ENCODE assay signal across 7 cellular contexts in the genomic region with DNA sequence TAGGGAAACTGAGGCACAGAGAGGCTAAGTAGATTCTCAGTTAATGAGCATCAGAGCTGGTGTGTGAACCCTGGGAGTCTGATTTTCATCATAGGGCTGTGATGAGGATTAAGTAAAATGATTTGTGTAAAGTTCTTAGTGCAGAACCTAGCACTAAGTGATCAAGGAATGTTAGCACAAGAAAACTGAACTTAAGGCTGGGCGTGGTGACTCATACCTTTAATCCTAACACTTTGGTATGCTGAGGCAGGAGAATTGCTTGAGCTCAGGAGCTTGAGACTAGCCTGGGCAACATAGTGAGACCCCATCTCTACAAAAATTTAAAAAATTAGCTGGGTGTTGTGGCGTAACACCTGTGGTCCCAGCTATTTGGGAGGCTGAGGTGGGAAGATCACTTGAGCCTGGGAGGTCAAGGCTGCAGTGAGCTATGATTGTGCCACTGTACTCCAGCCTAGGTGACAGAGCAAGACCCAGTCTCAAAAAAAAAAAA.
DNase-seq lines count a peak whose midpoint lies in the region; ATAC-seq, FAIRE-seq and TF ChIP-seq lines count a peak whose summit lies in the region.
"Not testable (repeated sequence)": the region's sequence is repeated elsewhere in the genome, so short reads cannot be mapped to it uniquely, and the experiment has no call there.

No MANE protein-coding gene starts in this region.

- CTCF ChIA-PET in MCF 10A (lab: Yijun Ruan, JAX): interaction anchor here (0.6 kb wide), 1 partner anchor 468 kb away, joined by 3 read pairs; the partner anchor contains the start of gene PDS5A

- H3K4me1 ChIP-seq in RWPE2 (ENCODE audit: insufficient read depth, poor library complexity, severe bottlenecking); esophagus (ENCODE audit: control insufficient read depth in 2 of 2, insufficient read depth in 2 of 2, low read length in 1 of 2); trophoblast cell (ENCODE audit: control insufficient read depth in 1 of 2, insufficient read depth in 2 of 2, low read length in 2 of 2): not testable (repeated sequence)
- H3K4me1 ChIP-seq in keratinocyte (ENCODE audit: control insufficient read depth, extremely low read depth, insufficient read depth, low read length) (peaks cover 16% of the 10 kb centered on the region), suprapubic skin (peaks cover 16% of the 10 kb centered on the region)

- not testable (repeated sequence) for H3K27ac Mint-ChIP-seq in MCF 10A (ENCODE audit: low read depth, unreplicated experiment)

- H3K4me3 ChIP-seq in RWPE2 (ENCODE audit: severe bottlenecking); esophagus (ENCODE audit: low read depth in 1 of 2, low read length in 2 of 2); keratinocyte (ENCODE audit: control insufficient read depth in 2 of 3, extremely low read depth in 1 of 3, insufficient read depth in 2 of 3, low read depth in 1 of 3, low read length in 3 of 3); trophoblast cell (ENCODE audit: low read depth, low read length); suprapubic skin: not testable (repeated sequence)

- H3K27me3 Mint-ChIP-seq in MCF 10A (ENCODE audit: insufficient read depth, unreplicated experiment): not testable (repeated sequence)

- FAIRE-seq in keratinocyte (lab: Jason Lieb, UNC): peak; percentile 81

- H3K4me3 Mint-ChIP-seq in MCF 10A (ENCODE audit: unreplicated experiment): not testable (repeated sequence)

- H3K36me3 Mint-ChIP-seq in MCF 10A (ENCODE audit: insufficient read depth, unreplicated experiment): not testable (repeated sequence)

- not testable (repeated sequence) for H4K91ac ChIP-seq in trophoblast cell (ENCODE audit: low read depth, low read length)

- H4K12ac ChIP-seq in trophoblast cell (ENCODE audit: low read depth, low read length): not testable (repeated sequence)

- not testable (repeated sequence) for H2BK5ac ChIP-seq in trophoblast cell (ENCODE audit: low read depth, low read length, poor library complexity)

- not testable (repeated sequence) for H2BK12ac ChIP-seq in trophoblast cell (ENCODE audit: low read length)

- TF ChIP-seq POLR2A in suprapubic skin (IDR thresholded peaks at IDR 0.05): not testable (repeated sequence)

- dilution Hi-C loops in keratinocyte (cut with MboI; ENCODE audit: extremely low pct_ligation_motif_present, low sequenced_read_pairs): not testable (repeated sequence)

- H3K4me2 ChIP-seq in keratinocyte (ENCODE audit: control insufficient read depth, extremely low read depth, insufficient read depth, low read depth, low read length): peak overlapping the region; percentile 25
- H3K4me2 ChIP-seq in trophoblast cell (ENCODE audit: low read length): not testable (repeated sequence)

- H3K9me3 ChIP-seq in RWPE2 (ENCODE audit: severe bottlenecking); esophagus (ENCODE audit: control insufficient read depth in 2 of 2, insufficient read depth in 1 of 2, low read depth in 1 of 2, low read length in 1 of 2); keratinocyte (ENCODE audit: control insufficient read depth, low read depth, low read length); trophoblast cell (ENCODE audit: insufficient read depth, low read depth, low read length); suprapubic skin: not testable (repeated sequence)

- H3K23ac ChIP-seq in trophoblast cell (ENCODE audit: low read length): not testable (repeated sequence)

- not testable (repeated sequence) for H2AFZ ChIP-seq in keratinocyte (ENCODE audit: control insufficient read depth, low read length); trophoblast cell (ENCODE audit: insufficient read depth, low read length, poor library complexity)

- not testable (repeated sequence) for H3K4ac ChIP-seq in trophoblast cell (ENCODE audit: low read depth, low read length)

- DNase-seq in EL (peak; percentile 10), MCF 10A (ENCODE audit: unreplicated experiment) (peak; percentile 8), trophoblast cell (peak; percentile 11 to 62)
- not testable (repeated sequence) for DNase-seq in RWPE2 (ENCODE audit: low spot score); keratinocyte (ENCODE audit: low read depth, low spot score); suprapubic skin (ENCODE audit: low spot score in 2 of 2)

- peak overlapping the region; percentile 24 for H3K27ac ChIP-seq in RWPE2 (ENCODE audit: poor library complexity, severe bottlenecking)
- peak overlapping the region; percentile 15 to 66 for H3K27ac ChIP-seq in esophagus (ENCODE audit: low read depth in 2 of 2, low read length in 1 of 2)
- peak overlapping the region; percentile 42 for H3K27ac ChIP-seq in keratinocyte (ENCODE audit: control insufficient read depth, insufficient read depth, low read length)
- H3K27ac ChIP-seq in trophoblast cell (ENCODE audit: low read depth, low read length): not testable (repeated sequence)
- H3K27ac ChIP-seq in suprapubic skin: peak overlapping the region; percentile 12

- H3K14ac ChIP-seq in trophoblast cell (ENCODE audit: low read length): not testable (repeated sequence)

- H3K9ac ChIP-seq in keratinocyte (ENCODE audit: control insufficient read depth, extremely low read depth, insufficient read depth, low read length): peak overlapping the region; percentile 2
- not testable (repeated sequence) for H3K9ac ChIP-seq in trophoblast cell (ENCODE audit: low read length)

- not testable (repeated sequence) for H3K79me2 ChIP-seq in keratinocyte (ENCODE audit: control insufficient read depth, insufficient read depth, low read length); trophoblast cell (ENCODE audit: control insufficient read depth, insufficient read depth, low read length, poor library complexity)

- intact Hi-C loops in MCF 10A (cut with micrococcal nuclease): not testable (repeated sequence)

- H4K20me1 ChIP-seq in keratinocyte (ENCODE audit: control insufficient read depth, extremely low read depth, insufficient read depth, low read length): not testable (repeated sequence)

- POLR2A ChIA-PET in MCF 10A (lab: Yijun Ruan, JAX): interaction anchor here (1.1 kb wide), 1 partner anchor 12 kb away, joined by 5 read pairs; no protein-coding TSS in a partner anchor

- H2AK5ac ChIP-seq in trophoblast cell (ENCODE audit: low read length): not testable (repeated sequence)

- TF ChIP-seq CTCF in RWPE2 (IDR thresholded peaks at IDR 0.05; ENCODE audit: poor library complexity, severe bottlenecking); MCF 10A (IDR thresholded peaks at IDR 0.05; ENCODE audit: unreplicated experiment); keratinocyte (optimal IDR thresholded peaks at IDR 0.05 in 1 of 3, IDR thresholded peaks at IDR 0.05 in 1 of 3, conservative IDR thresholded peaks at IDR 0.05 in 1 of 3; ENCODE audit: extremely low read depth in 1 of 3, insufficient read depth in 2 of 3, low read length in 3 of 3); suprapubic skin (IDR thresholded peaks at IDR 0.05): not testable (repeated sequence)

- not testable (repeated sequence) for TF ChIP-seq EP300 in suprapubic skin (IDR thresholded peaks at IDR 0.05)

- H2BK120ac ChIP-seq in trophoblast cell (ENCODE audit: insufficient read depth, low read length, poor library complexity): not testable (repeated sequence)

- ATAC-seq in RWPE2 (ENCODE audit: low read depth): not testable (repeated sequence)

- H3K18ac ChIP-seq in trophoblast cell (ENCODE audit: low read length): not testable (repeated sequence)

- WGBS in esophagus, 2 donors: 67 to 88% methylated on average over 2 of the region's 2 CpGs
- no CpG with 5 or more reads among the region's 2 CpGs for WGBS in trophoblast cell (ENCODE audit: extremely low coverage, insufficient coverage, insufficient read length)
- WGBS in suprapubic skin: 72% methylated on average over 2 of the region's 2 CpGs

- H3K36me3 ChIP-seq in RWPE2 (ENCODE audit: low read depth); esophagus (ENCODE audit: control insufficient read depth in 2 of 2, insufficient read depth in 2 of 2, low read length in 1 of 2); keratinocyte (ENCODE audit: control insufficient read depth in 2 of 2, extremely low read depth in 1 of 2, insufficient read depth in 2 of 2, low read length in 2 of 2); trophoblast cell (ENCODE audit: control insufficient read depth in 1 of 2, insufficient read depth in 2 of 2, low read length in 2 of 2); suprapubic skin: not testable (repeated sequence)

- not testable (repeated sequence) for H3K9me3 Mint-ChIP-seq in MCF 10A (ENCODE audit: unreplicated experiment)

- H3K79me1 ChIP-seq in trophoblast cell (ENCODE audit: low read length): not testable (repeated sequence)

- BruUV-seq in MCF 10A (replicated peaks; lab: Mats Ljungman, UMichigan): not testable (repeated sequence)

- not testable (repeated sequence) for H3K27me3 ChIP-seq in RWPE2 (ENCODE audit: insufficient read depth, poor library complexity, severe bottlenecking); esophagus (ENCODE audit: control insufficient read depth in 1 of 2, insufficient read depth in 2 of 2, low read length in 2 of 2); keratinocyte (ENCODE audit: control insufficient read depth, extremely low read depth, insufficient read depth, low read length); trophoblast cell (ENCODE audit: insufficient read depth, low read length); suprapubic skin

- not testable (repeated sequence) for H3K9me1 ChIP-seq in keratinocyte (ENCODE audit: control insufficient read depth, extremely low read depth, insufficient read depth, low read length)

- not testable (repeated sequence) for H4K8ac ChIP-seq in trophoblast cell (ENCODE audit: low read depth, low read length)

- H3K4me1 Mint-ChIP-seq in MCF 10A (ENCODE audit: insufficient read depth, unreplicated experiment): not testable (repeated sequence)
